Comparison of ENCODE assay signal across 29 cellular contexts in genomic region chr7:112201839-112202238, GRCh38.
"Had no signal": no experiment of that assay in that cellular context is flagged by ENCODE, and none has a peak within 500 bp of the region (broad histone marks: within the 10 kb centered on the region; RNA-seq: fewer than 3 reads in every experiment).

No MANE protein-coding gene starts in this region.

- H3K36me3 Mint-ChIP-seq: immature natural killer cell; memory B cell; mesothelial cell of epicardium; naive B cell; natural killer cell treated with Interleukin-12 subunit alpha and Interleukin-12 subunit beta and Interleukin-15 and Interleukin-18, amount 100 ng/mL, for 72 hours; stimulated activated naive B cell treated with anti-CD40 and anti-IgM and Interleukin-4, amounts not matched to agents 10 μg/mL and 1 μg/mL and 100 μg/mL, for 72 hours had no signal

- H3K36me3 ChIP-seq: esophagus squamous epithelium, lower lobe of right lung, neutrophil, right lobe of liver, thoracic aorta, tibial nerve, upper lobe of left lung had no signal

- H3K9ac ChIP-seq: parathyroid adenoma had no signal

- H3K9me3 ChIP-seq: esophagus squamous epithelium, lower lobe of right lung, mucosa of descending colon, neutrophil, right lobe of liver, thoracic aorta, tibial nerve, upper lobe of left lung had no signal

- H3K27ac Mint-ChIP-seq: immature natural killer cell; memory B cell; mesothelial cell of epicardium; naive B cell; natural killer cell treated with Interleukin-12 subunit alpha and Interleukin-12 subunit beta and Interleukin-15 and Interleukin-18, amount 100 ng/mL, for 72 hours; progenitor cell of endocrine pancreas; stimulated activated naive B cell treated with anti-CD40 and anti-IgM and Interleukin-4, amounts not matched to agents 10 μg/mL and 1 μg/mL and 100 μg/mL, for 72 hours; stimulated activated naive CD8-positive, alpha-beta T cell treated with anti-CD3 and anti-CD28 coated beads, Interleukin-15, Interleukin-2, amounts not matched to agents 100 ng/mL and 50 ng/mL, for 24 hours had no signal

- H3K4me3 ChIP-seq: coronary artery, esophagus squamous epithelium, mucosa of descending colon, right lobe of liver, thoracic aorta, tibial nerve had no signal

- H3K27me3 ChIP-seq: esophagus squamous epithelium, right lobe of liver, tibial nerve, upper lobe of left lung had no signal

- H2AFZ ChIP-seq: parathyroid adenoma had no signal

- H3K9me3 Mint-ChIP-seq: immature natural killer cell; memory B cell; mesothelial cell of epicardium; natural killer cell treated with Interleukin-12 subunit alpha and Interleukin-12 subunit beta and Interleukin-15 and Interleukin-18, amount 100 ng/mL, for 72 hours; neural crest cell; stimulated activated naive B cell treated with anti-CD40 and anti-IgM and Interleukin-4, amounts not matched to agents 10 μg/mL and 1 μg/mL and 100 μg/mL, for 72 hours; stimulated activated naive CD8-positive, alpha-beta T cell treated with anti-CD3 and anti-CD28 coated beads, Interleukin-15, Interleukin-2, amounts not matched to agents 100 ng/mL and 50 ng/mL, for 24 hours had no signal

- ATAC-seq: left ventricle myocardium superior; lower lobe of right lung; mucosa of descending colon; natural killer cell treated with Interleukin-12 subunit alpha and Interleukin-12 subunit beta and Interleukin-15 and Interleukin-18, amount 100 ng/mL, for 72 hours; right lobe of liver; stimulated activated naive B cell treated with anti-CD40 and anti-IgM and Interleukin-4, amounts not matched to agents 10 μg/mL and 1 μg/mL and 100 μg/mL, for 72 hours had no signal

- FAIRE-seq: frontal cortex, small intestine, urothelium cell line had no signal

- H3K4me1 ChIP-seq: parathyroid adenoma had no signal

- DNase-seq: effector memory CD4-positive, alpha-beta T cell; erythroblast; esophagus squamous epithelium; hypothalamus; immature natural killer cell; islet precursor cell; left ventricle myocardium superior; lower lobe of right lung; mucosa of descending colon; naive B cell; right lobe of liver; small intestine; stimulated activated CD4-positive, alpha-beta T cell treated with anti-CD3 and anti-CD28 coated beads, Interleukin-15, amount 100 ng/mL, for 24 hours; stimulated activated CD4-positive, alpha-beta T cell treated with anti-CD3 and anti-CD28 coated beads, Interleukin-2, amount 100 ng/mL, for 48 hours; stimulated activated naive B cell treated with anti-CD40 and anti-IgM and Interleukin-4, amounts not matched to agents 10 μg/mL and 1 μg/mL and 100 μg/mL, for 72 hours; upper lobe of left lung had no signal

- H3K27ac ChIP-seq: coronary artery, esophagus squamous epithelium, lower lobe of right lung, neutrophil, parathyroid adenoma, thoracic aorta, tibial nerve had no signal

- H3K27me3 Mint-ChIP-seq: progenitor cell of endocrine pancreas had no signal

- H3K4me3 Mint-ChIP-seq: immature natural killer cell; memory B cell; mesothelial cell of epicardium; natural killer cell treated with Interleukin-12 subunit alpha and Interleukin-12 subunit beta and Interleukin-15 and Interleukin-18, amount 100 ng/mL, for 72 hours; neural crest cell; stimulated activated naive B cell treated with anti-CD40 and anti-IgM and Interleukin-4, amounts not matched to agents 10 μg/mL and 1 μg/mL and 100 μg/mL, for 72 hours; stimulated activated naive CD8-positive, alpha-beta T cell treated with anti-CD3 and anti-CD28 coated beads, Interleukin-15, Interleukin-2, amounts not matched to agents 100 ng/mL and 50 ng/mL, for 24 hours had no signal
